Comparison of ENCODE assay signal across 8 cellular contexts in genomic region chr3:17195856-17196604, GRCh38.
DNase-seq lines count a peak whose midpoint lies in the region; ATAC-seq, FAIRE-seq and TF ChIP-seq lines count a peak whose summit lies in the region.

No MANE protein-coding gene starts in this region.

- no peak for FAIRE-seq in D721Med (lab: Jason Lieb, UNC)

- H3K9me3 Mint-ChIP-seq in activated naive CD4-positive, alpha-beta T cell treated with anti-CD3 and anti-CD28 coated beads, Interleukin-2, amount 10 ng/mL, durations not matched to agents 7 days and 5 days: no peaks in the 10 kb centered on the region

- no peak for TF ChIP-seq POLR2A in transverse colon (IDR thresholded peaks at IDR 0.05)

- no peak overlapping the region for H3K4me3 ChIP-seq in astrocyte of the spinal cord (ENCODE audit: low read depth, low read length)
- H3K4me3 ChIP-seq in psoas muscle: no peak overlapping the region
- no peak overlapping the region for H3K4me3 ChIP-seq in transverse colon

- H3K4me1 Mint-ChIP-seq in activated naive CD4-positive, alpha-beta T cell treated with anti-CD3 and anti-CD28 coated beads, Interleukin-2, amount 10 ng/mL, durations not matched to agents 7 days and 5 days: peaks cover 9% of the 10 kb centered on the region

- intact Hi-C loops in psoas muscle (cut with DNase I): no loop called here
- intact Hi-C loops in transverse colon (cut with DNase I; ENCODE audit: low total_unique reads): no loop called here

- H3K27ac ChIP-seq in psoas muscle: no peak overlapping the region
- H3K27ac ChIP-seq in transverse colon: no peak overlapping the region

- H3K27ac Mint-ChIP-seq in activated naive CD4-positive, alpha-beta T cell treated with anti-CD3 and anti-CD28 coated beads, Interleukin-2, amount 10 ng/mL, durations not matched to agents 7 days and 5 days: no peak overlapping the region

- no peaks in the 10 kb centered on the region for H3K36me3 ChIP-seq in psoas muscle (ENCODE audit: insufficient read depth in 1 of 2, low read depth in 1 of 2)
- no peaks in the 10 kb centered on the region for H3K36me3 ChIP-seq in transverse colon

- H3K9me3 ChIP-seq in psoas muscle: no peaks in the 10 kb centered on the region
- no peaks in the 10 kb centered on the region for H3K9me3 ChIP-seq in transverse colon

- ATAC-seq in GM19463 (IDR thresholded peaks at IDR 0.05; ENCODE audit: unreplicated experiment) (peak; percentile 72), HG03378 (IDR thresholded peaks at IDR 0.05; ENCODE audit: unreplicated experiment) (peak; percentile 92), psoas muscle (peak in 2 of 4 donors; percentile 34 to 35)

- CTCF ChIA-PET in activated naive CD4-positive, alpha-beta T cell treated with anti-CD3 and anti-CD28 coated beads, Interleukin-2, amount 10 ng/mL, durations not matched to agents 7 days and 5 days (lab: Charles Lee): interaction anchor here (0.8 to 1.1 kb wide), 2 partner anchors 10 to 595 kb away, joined by 3 read pairs; no protein-coding TSS in a partner anchor

- H3K4me3 Mint-ChIP-seq in activated naive CD4-positive, alpha-beta T cell treated with anti-CD3 and anti-CD28 coated beads, Interleukin-2, amount 10 ng/mL, durations not matched to agents 7 days and 5 days: no peak overlapping the region

- H3K27me3 Mint-ChIP-seq in activated naive CD4-positive, alpha-beta T cell treated with anti-CD3 and anti-CD28 coated beads, Interleukin-2, amount 10 ng/mL, durations not matched to agents 7 days and 5 days: no peaks in the 10 kb centered on the region

- TF ChIP-seq CTCF in D721Med (IDR thresholded peaks at IDR 0.05; ENCODE audit: insufficient read depth, missing control alignments) (peak; percentile 14), astrocyte of the spinal cord (IDR thresholded peaks at IDR 0.05; ENCODE audit: low read depth, low read length) (peak; percentile 24), psoas muscle (IDR thresholded peaks at IDR 0.05) (peak; percentile 23), transverse colon (IDR thresholded peaks at IDR 0.05) (no peak)

- in situ Hi-C loops in astrocyte of the spinal cord (cut with HindIII; ENCODE audit: low sequenced_read_pairs) (no loop called here), transverse colon (cut with MboI; ENCODE audit: low pct_ligation_motif_present in 1 of 4, low pct_unique_long_range_greater_than_20kb in 1 of 4, low sequenced_read_pairs in 3 of 4) (no loop called here)

- DNase-seq in D721Med (ENCODE audit: insufficient read length, low spot score): no peak
- DNase-seq in astrocyte of the spinal cord (ENCODE audit: low read depth, low spot score): peak; percentile 18
- no peak for DNase-seq in psoas muscle
- no peak for DNase-seq in cerebellar nuclear complex (lab: John Stamatoyannopoulos, UW)
- DNase-seq in transverse colon: no peak
- DNase-seq in activated naive CD4-positive, alpha-beta T cell treated with anti-CD3 and anti-CD28 coated beads, Interleukin-2, amount 10 ng/mL, durations not matched to agents 7 days and 5 days: no peak

- H3K4me1 ChIP-seq in psoas muscle (peaks cover 34% of the 10 kb centered on the region), transverse colon (peaks cover 0 to 12% (median 1%) of the 10 kb centered on the region in 4 donors)

- WGBS in psoas muscle, 3 donors: 48 to 69% (median 49%) methylated on average over 5 of the region's 5 CpGs
- WGBS in transverse colon (ENCODE audit: low coverage in 1 of 2), 2 donors: 52 to 55% methylated on average over 2 to 5 of the region's 5 CpGs

- TF ChIP-seq EP300 in transverse colon (IDR thresholded peaks at IDR 0.05; ENCODE audit: low read depth): no peak

- H3K36me3 Mint-ChIP-seq in activated naive CD4-positive, alpha-beta T cell treated with anti-CD3 and anti-CD28 coated beads, Interleukin-2, amount 10 ng/mL, durations not matched to agents 7 days and 5 days: peaks cover 15% of the 10 kb centered on the region

- H3K27me3 ChIP-seq in psoas muscle (ENCODE audit: insufficient read depth in 3 of 3, low read length in 2 of 3) (no peaks in the 10 kb centered on the region), transverse colon (no peaks in the 10 kb centered on the region)

Comparison
In these comparisons a context has a peak if more than half of its experiments do, and no peak if none do; other contexts are left out.
1. CTCF ChIP-seq: peak in D721Med (single experiment), astrocyte of the spinal cord (single experiment) and psoas muscle (single experiment); none in transverse colon (0 of 5).